ENCODE assay signal across 9 cellular contexts in genomic region chr6:13924949-13925881, GRCh38. TPM values are rescaled to one million over a fixed set of nuclear protein-coding genes. Genes with fewer than 3 reads are reported as not detected.
DNase-seq lines count a peak whose midpoint lies in the region; ATAC-seq and TF ChIP-seq lines count a peak whose summit lies in the region.
"Had no signal": no experiment of that assay in that cellular context is flagged by ENCODE, and none has a peak within 500 bp of the region (broad histone marks: within the 10 kb centered on the region; RNA-seq: fewer than 3 reads in every experiment).

A gene with protein sequence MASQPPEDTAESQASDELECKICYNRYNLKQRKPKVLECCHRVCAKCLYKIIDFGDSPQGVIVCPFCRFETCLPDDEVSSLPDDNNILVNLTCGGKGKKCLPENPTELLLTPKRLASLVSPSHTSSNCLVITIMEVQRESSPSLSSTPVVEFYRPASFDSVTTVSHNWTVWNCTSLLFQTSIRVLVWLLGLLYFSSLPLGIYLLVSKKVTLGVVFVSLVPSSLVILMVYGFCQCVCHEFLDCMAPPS (plus strand): TSS chr6:13924952. CDS start chr6:13977120, 52,168 bp downstream.

- ATAC-seq in left lung, result peak; percentile 92
- ATAC-seq in GM19467 (IDR thresholded peaks at IDR 0.05; ENCODE audit: unreplicated experiment), result no peak
- ATAC-seq in HG03469 (IDR thresholded peaks at IDR 0.05; ENCODE audit: unreplicated experiment), result no peak

- no peak for DNase-seq in A172 (ENCODE audit: low spot score)
- peak; percentile 81 for DNase-seq in GM10266 (ENCODE audit: extremely low spot score)
- DNase-seq in Peyer's patch, result peak in 1 of 3 donors; percentile 54
- no peak for DNase-seq in cardiac fibroblast (ENCODE audit: low read depth in 2 of 2)
- no peak for DNase-seq in left lung

- H3K36me3 ChIP-seq in Peyer's patch (no peaks in the 10 kb centered on the region), left lung (no peaks in the 10 kb centered on the region)

- H3K4me1 ChIP-seq in Peyer's patch (peaks cover 0 to 15% (median 13%) of the 10 kb centered on the region in 4 donors), left lung (peaks cover 5 to 6% of the 10 kb centered on the region in 2 donors)

- H3K27ac ChIP-seq in Peyer's patch (no peak within 1 kb of the TSS), left lung (peak within 1 kb of the TSS in 1 of 2 donors; percentile 26), temporal lobe (ENCODE audit: low read depth, low read length) (no peak within 1 kb of the TSS)
- H3K27ac ChIP-seq: epithelial cell of prostate had no signal

- H3K4me3 ChIP-seq in Peyer's patch, result peak within 1 kb of the TSS; percentile 6 to 44 (median 42)
- peak within 1 kb of the TSS; percentile 50 to 57 for H3K4me3 ChIP-seq in cardiac fibroblast (replicated peaks in 1 of 2; ENCODE audit: low read depth in 2 of 2, low read length in 2 of 2)
- H3K4me3 ChIP-seq in left lung, result peak within 1 kb of the TSS; percentile 24 to 41

- no peaks in the 10 kb centered on the region for H3K9me3 ChIP-seq in Peyer's patch
- H3K9me3 ChIP-seq in left lung, result no peaks in the 10 kb centered on the region

- peaks cover 0 to 23% of the 10 kb centered on the region in 2 donors for H3K27me3 ChIP-seq in Peyer's patch
- H3K27me3 ChIP-seq in left lung, result peaks cover 34 to 99% of the 10 kb centered on the region in 2 donors

- TF ChIP-seq CTCF in GM10266 (IDR thresholded peaks at IDR 0.05; ENCODE audit: control insufficient read depth, insufficient read depth, low read depth, missing control alignments), result no peak
- no peak for TF ChIP-seq CTCF in Peyer's patch (IDR thresholded peaks at IDR 0.05)
- no peak for TF ChIP-seq CTCF in cardiac fibroblast (IDR thresholded peaks at IDR 0.05; ENCODE audit: low read depth, low read length)
- TF ChIP-seq CTCF in left lung (IDR thresholded peaks at IDR 0.05), result no peak

- no peak for TF ChIP-seq POLR2A in Peyer's patch (IDR thresholded peaks at IDR 0.05)

- intact Hi-C loops in left lung (cut with DNase I), result no loop called here

RNA-seq across cellular contexts. Expression of the gene that starts here (rescaled TPM):
- 10.6 and 13.0 TPM in 2 replicates for total RNA-seq in A172 (2014; rRNA removed; shearing (Covaris generic))
- not detected for total RNA-seq in Peyer's patch
- 1 to 10 TPM; 2.5 to 3.3 TPM for total RNA-seq in left lung
- total RNA-seq in temporal lobe, result 32.2 TPM
